8 cellular contexts compared by ENCODE assay signal in genomic region chr21:43719748-43720538, GRCh38. TPM values are rescaled to one million over a fixed set of nuclear protein-coding genes. Genes with fewer than 3 reads are reported as not detected.
DNase-seq lines count a peak whose midpoint lies in the region; ATAC-seq, FAIRE-seq and TF ChIP-seq lines count a peak whose summit lies in the region.

No MANE protein-coding gene starts in this region.

- H3K9me3 Mint-ChIP-seq in activated T-cell treated with anti-CD3 and anti-CD28 coated beads, Interleukin-2, amount 50 U/mL, for 24 hours: no peaks in the 10 kb centered on the region
- no peaks in the 10 kb centered on the region for H3K9me3 Mint-ChIP-seq in naive B cell

- H3K9me2 ChIP-seq in OCI-LY7 (ENCODE audit: insufficient read depth, low read length): no peaks in the 10 kb centered on the region

- POLR2A ChIA-PET in OCI-LY7 (lab: Charles Lee): interaction anchor here (1.0 kb wide), 1 partner anchor 19 kb away, joined by 3 read pairs; no protein-coding TSS in a partner anchor

- peak overlapping the region; percentile 55 for H3K27ac ChIP-seq in OCI-LY7 (ENCODE audit: low read depth, low read length, poor library complexity, severe bottlenecking)
- H3K27ac ChIP-seq in effector memory CD4-positive, alpha-beta T cell (ENCODE audit: insufficient read depth, low read length, poor library complexity, severe bottlenecking): peak overlapping the region; percentile 73

- TF ChIP-seq CTCF in OCI-LY7 (conservative IDR thresholded peaks at IDR 0.05; ENCODE audit: low read length) (no peak), D721Med (IDR thresholded peaks at IDR 0.05; ENCODE audit: insufficient read depth, missing control alignments) (no peak)

- H2AFZ ChIP-seq in OCI-LY7 (ENCODE audit: low read length): peak overlapping the region; percentile 42; the same call in 1 of the 2 replicates

- H3K36me3 Mint-ChIP-seq in activated T-cell treated with anti-CD3 and anti-CD28 coated beads, Interleukin-2, amount 50 U/mL, for 24 hours (ENCODE audit: low read depth): peaks cover 43% of the 10 kb centered on the region
- no peaks in the 10 kb centered on the region for H3K36me3 Mint-ChIP-seq in naive B cell

- H3K9me3 ChIP-seq in OCI-LY7 (ENCODE audit: low read length): no peaks in the 10 kb centered on the region
- H3K9me3 ChIP-seq in effector memory CD4-positive, alpha-beta T cell (ENCODE audit: control insufficient read depth, low read length): no peaks in the 10 kb centered on the region

- peaks cover 68% of the 10 kb centered on the region for H3K4me1 ChIP-seq in OCI-LY7 (ENCODE audit: insufficient read depth, low read length, poor library complexity, severe bottlenecking)
- peaks cover 17% of the 10 kb centered on the region for H3K4me1 ChIP-seq in effector memory CD4-positive, alpha-beta T cell (ENCODE audit: control insufficient read depth, insufficient read depth, low read length, poor library complexity, severe bottlenecking)

- peak overlapping the region; percentile 82 for H3K27ac Mint-ChIP-seq in activated T-cell treated with anti-CD3 and anti-CD28 coated beads, Interleukin-2, amount 50 U/mL, for 24 hours
- H3K27ac Mint-ChIP-seq in naive B cell: peak overlapping the region; percentile 77 to 96 (median 89)

- H3K4me1 Mint-ChIP-seq in activated T-cell treated with anti-CD3 and anti-CD28 coated beads, Interleukin-2, amount 50 U/mL, for 24 hours (ENCODE audit: low read depth): peaks cover 38% of the 10 kb centered on the region
- peaks cover 33 to 74% (median 52%) of the 10 kb centered on the region in 3 donors for H3K4me1 Mint-ChIP-seq in naive B cell

- peaks cover 4% of the 10 kb centered on the region for H3K27me3 Mint-ChIP-seq in activated T-cell treated with anti-CD3 and anti-CD28 coated beads, Interleukin-2, amount 50 U/mL, for 24 hours
- peaks cover 0 to 7% (median 4%) of the 10 kb centered on the region in 3 donors for H3K27me3 Mint-ChIP-seq in naive B cell

- no peak for DNase-seq in activated T-cell treated with anti-CD3 and anti-CD28 coated beads, Interleukin-2, amount 50 U/mL, for 24 hours
- DNase-seq in activated T-cell treated with anti-CD3 and anti-CD28 coated beads for 4 hours (no peak), OCI-LY7 (ENCODE audit: low spot score) (peak; percentile 52), naive B cell (peak; percentile 39), NCI-H446 treated with DMSO at 0.1 percent for 48 hours (lab: John Stamatoyannopoulos, UW) (no peak), D721Med (ENCODE audit: insufficient read length, low spot score) (no peak), GM03348 (ENCODE audit: low spot score) (no peak)
- peak in 1 of 3 donors; percentile 10 for DNase-seq in effector memory CD4-positive, alpha-beta T cell

- H4K20me1 ChIP-seq in OCI-LY7 (ENCODE audit: insufficient read depth, low read length): peaks cover 11% of the 10 kb centered on the region; the same call in 1 of the 2 replicates

- peak overlapping the region; percentile 69 for H3K4me2 ChIP-seq in OCI-LY7 (ENCODE audit: low read length)

- no peak for FAIRE-seq in D721Med (lab: Jason Lieb, UNC)

- intact Hi-C loops in OCI-LY7 (cut with micrococcal nuclease; ENCODE audit: unreplicated experiment): loop anchor here (5.0 to 10.0 kb wide), 3 partner anchors 57 to 395 kb away; partner anchors contain the start of gene CSTB

- H3K79me2 ChIP-seq in OCI-LY7 (ENCODE audit: insufficient read depth, low read depth, low read length): no peaks in the 10 kb centered on the region; the same call in 1 of the 2 replicates

- BruUV-seq in OCI-LY7 (replicated peaks; lab: Mats Ljungman, UMichigan): no TSS peak

- H3K36me3 ChIP-seq in OCI-LY7 (ENCODE audit: insufficient read depth, low read length): no peaks in the 10 kb centered on the region; the same call in 1 of the 2 replicates
- peaks cover 12% of the 10 kb centered on the region for H3K36me3 ChIP-seq in effector memory CD4-positive, alpha-beta T cell (ENCODE audit: control insufficient read depth, insufficient read depth, low read length)

- peak overlapping the region; percentile 96 for H3K4me3 ChIP-seq in OCI-LY7 (ENCODE audit: low read depth, low read length, poor library complexity, severe bottlenecking)
- peak overlapping the region; percentile 68 for H3K4me3 ChIP-seq in effector memory CD4-positive, alpha-beta T cell (ENCODE audit: insufficient read depth, low read depth, low read length, poor library complexity, severe bottlenecking)

- no peaks in the 10 kb centered on the region for H3K27me3 ChIP-seq in effector memory CD4-positive, alpha-beta T cell (replicated peaks; ENCODE audit: control insufficient read depth, insufficient read depth, low read length, poor library complexity, severe bottlenecking)

- CTCF ChIA-PET in OCI-LY7 (lab: Charles Lee; ENCODE audit: unreplicated experiment): no interaction called here

- peak; percentile 12 for ATAC-seq in naive B cell (ENCODE audit: low read depth in 2 of 2)

- H3K4me3 Mint-ChIP-seq in activated T-cell treated with anti-CD3 and anti-CD28 coated beads, Interleukin-2, amount 50 U/mL, for 24 hours: peak overlapping the region; percentile 84
- H3K4me3 Mint-ChIP-seq in naive B cell: peak overlapping the region; percentile 74 to 89 (median 82)

RNA-seq across cellular contexts. Expression of gene PDXK, which starts 1.0 kb away (rescaled TPM):
- total RNA-seq in OCI-LY7 (2014; rRNA removed; shearing (Covaris generic)): 32.8 and 37.5 TPM in 2 replicates
- total RNA-seq in OCI-LY7 (2022): 67.0 and 80.2 TPM in 2 replicates
- polyA plus RNA-seq in naive B cell (ENCODE audit: low read depth in 6 of 6): 10 to 100 TPM; 28.5 to 46.1 (median 39.2) TPM

RNA-seq across cellular contexts. Expression of gene CSTB, which starts 56.2 kb away (rescaled TPM):
- total RNA-seq in OCI-LY7 (2014; rRNA removed; shearing (Covaris generic)): 12.5 and 15.6 TPM in 2 replicates
- total RNA-seq in OCI-LY7 (2022): 26.7 and 33.3 TPM in 2 replicates
- 10 to 100 TPM; 25.1 to 75.7 (median 39.2) TPM for polyA plus RNA-seq in naive B cell (ENCODE audit: low read depth in 6 of 6)

Comparison
In these comparisons a context has a peak if more than half of its experiments do, and no peak if none do; other contexts are left out.
1. DNase-seq: peak in OCI-LY7 (single experiment) and naive B cell (single experiment); none in activated T-cell treated with anti-CD3 and anti-CD28 coated beads, Interleukin-2, amount 50 U/mL, for 24 hours (single experiment), activated T-cell treated with anti-CD3 and anti-CD28 coated beads for 4 hours (single experiment), NCI-H446 treated with DMSO at 0.1 percent for 48 hours (single experiment), D721Med (single experiment) and GM03348 (single experiment).